ENCODE assay signal across 10 cellular contexts in the genomic region with DNA sequence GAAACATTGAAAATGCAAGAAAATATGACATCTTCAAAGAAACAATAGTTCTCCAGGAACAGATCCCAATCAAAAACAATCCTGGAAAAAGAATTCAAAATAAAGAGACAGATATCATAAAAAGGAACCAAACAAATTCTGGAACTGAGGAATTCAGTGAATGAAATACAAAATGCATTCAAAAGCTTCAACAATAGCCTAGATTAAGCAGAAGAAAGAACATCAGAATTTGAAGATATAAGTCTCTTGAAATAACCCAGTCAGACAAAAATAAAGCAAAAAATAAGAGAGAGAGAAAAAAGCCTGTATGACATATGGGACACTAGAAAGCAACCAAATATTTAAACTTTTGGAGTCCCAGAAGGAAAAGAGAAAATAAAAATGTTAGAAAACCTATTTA.
"Had no signal": no experiment of that assay in that cellular context is flagged by ENCODE, and none has a peak within 500 bp of the region (broad histone marks: within the 10 kb centered on the region; RNA-seq: fewer than 3 reads in every experiment).

No MANE protein-coding gene starts in this region.

- H3K27ac ChIP-seq: GM23248 had no signal

- H3K9me3 ChIP-seq: HAP-1 had no signal

- H3K4me3 ChIP-seq: GM23248, GM23338, HAP-1 had no signal

- ATAC-seq: GM23338, HCT116 had no signal

- H3K4me2 ChIP-seq: GM23338 had no signal

- DNase-seq: GM23248, GOT3, H7, H9, HCEC 1CT, HFFc6 had no signal

- H3K36me3 ChIP-seq: HAP-1 had no signal

- H3K9ac ChIP-seq: GM23248 had no signal

- H2AFZ ChIP-seq: GM23248, GM23338 had no signal

- FAIRE-seq: H1 had no signal

- H3K4me1 ChIP-seq: HAP-1 had no signal
